In the genomic region with DNA sequence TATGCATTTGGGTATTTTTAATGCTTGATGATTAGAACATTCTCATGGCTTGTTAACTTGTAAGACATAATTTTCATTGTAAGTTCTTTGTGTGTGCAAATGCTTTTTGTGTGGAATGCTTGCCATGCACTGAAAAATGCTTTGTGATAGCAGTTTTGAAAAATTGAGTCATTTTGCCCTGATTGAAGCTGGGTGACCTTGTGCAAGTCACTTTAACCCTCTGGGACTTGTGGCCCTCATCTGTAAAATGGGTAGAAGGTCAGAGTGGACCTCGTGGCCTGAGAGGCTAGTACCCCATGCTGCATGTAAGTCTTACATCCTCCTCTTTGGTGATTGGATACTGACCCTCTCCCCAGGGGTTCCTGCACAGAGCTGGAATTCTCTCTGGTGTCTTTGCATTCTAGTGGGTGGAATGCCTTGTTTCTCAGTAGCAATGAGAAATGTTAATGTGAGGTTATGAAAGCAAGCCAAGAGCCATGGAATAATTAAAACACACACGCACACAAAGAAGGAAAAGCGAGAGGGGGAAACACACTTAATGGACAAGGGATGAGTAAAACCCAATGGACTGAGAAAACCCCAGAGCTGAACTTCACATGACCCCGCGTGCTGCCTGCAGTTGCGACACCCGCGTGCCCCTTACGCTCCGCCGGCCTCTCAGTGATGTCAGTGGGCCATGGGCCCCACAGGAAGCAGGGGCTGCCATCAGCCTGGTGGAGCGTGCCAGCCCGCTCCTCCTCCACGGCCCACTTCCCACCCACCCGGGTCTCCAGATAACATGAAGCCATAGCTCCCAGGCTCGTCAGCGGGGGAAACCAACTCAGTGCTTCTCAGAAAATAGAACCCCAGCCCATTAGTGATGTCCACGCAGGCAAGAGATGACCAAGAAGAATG, we compare ENCODE assay signal across 8 cellular contexts. TPM values are rescaled to one million over a fixed set of nuclear protein-coding genes. Genes with fewer than 3 reads are reported as not detected.
DNase-seq lines count a peak whose midpoint lies in the region; ATAC-seq and TF ChIP-seq lines count a peak whose summit lies in the region.

No MANE protein-coding gene starts in this region.

- DNase-seq in activated CD4-positive, alpha-beta T cell treated with anti-CD3 and anti-CD28 coated beads, Interleukin-2, amount 10 ng/mL, durations not matched to agents 24 days and 14 days: no peak
- DNase-seq in activated CD4-positive, alpha-beta T cell treated with anti-CD3 and anti-CD28 coated beads for 36 hours: no peak
- DNase-seq in activated CD8-positive, alpha-beta T cell treated with anti-CD3 and anti-CD28 coated beads, Interleukin-2, amount 10 ng/mL, durations not matched to agents 7 days and 5 days: no peak
- DNase-seq in kidney tubule cell (ENCODE audit: low spot score) (peak; percentile 100), transverse colon (peak; percentile 65), cerebellum (ENCODE audit: low spot score) (no peak)

- H3K4me1 Mint-ChIP-seq in activated CD4-positive, alpha-beta T cell treated with anti-CD3 and anti-CD28 coated beads, Interleukin-2, amount 10 ng/mL, durations not matched to agents 24 days and 14 days: peaks cover 83% of the 10 kb centered on the region
- peaks cover 58% of the 10 kb centered on the region for H3K4me1 Mint-ChIP-seq in activated CD4-positive, alpha-beta T cell treated with anti-CD3 and anti-CD28 coated beads for 36 hours
- peaks cover 57% of the 10 kb centered on the region for H3K4me1 Mint-ChIP-seq in activated CD8-positive, alpha-beta T cell treated with anti-CD3 and anti-CD28 coated beads, Interleukin-2, amount 10 ng/mL, durations not matched to agents 7 days and 5 days (ENCODE audit: low read depth)

- no peak for TF ChIP-seq POLR2A in transverse colon (IDR thresholded peaks at IDR 0.05)

- no peaks in the 10 kb centered on the region for H3K36me3 ChIP-seq in transverse colon

- POLR2A ChIA-PET in activated CD4-positive, alpha-beta T cell treated with anti-CD3 and anti-CD28 coated beads for 36 hours (lab: Charles Lee): no interaction called here
- POLR2A ChIA-PET in activated CD8-positive, alpha-beta T cell treated with anti-CD3 and anti-CD28 coated beads, Interleukin-2, amount 10 ng/mL, durations not matched to agents 7 days and 5 days (lab: Charles Lee): no interaction called here

- intact Hi-C loops in activated CD4-positive, alpha-beta T cell treated with anti-CD3 and anti-CD28 coated beads, Interleukin-2, amount 10 ng/mL, durations not matched to agents 24 days and 14 days (cut with micrococcal nuclease): no loop called here
- intact Hi-C loops in activated CD4-positive, alpha-beta T cell treated with anti-CD3 and anti-CD28 coated beads for 36 hours (cut with DNase I, micrococcal nuclease): loop anchor here in 1 of 2 experiments (10.0 kb wide), 1 partner anchor 1295 kb away; no protein-coding TSS in a partner anchor
- intact Hi-C loops in transverse colon (cut with DNase I; ENCODE audit: low total_unique reads): loop anchor here (5.0 kb wide), 1 partner anchor 42 kb away; a partner anchor contains a TSS

- H3K4me3 Mint-ChIP-seq in activated CD4-positive, alpha-beta T cell treated with anti-CD3 and anti-CD28 coated beads, Interleukin-2, amount 10 ng/mL, durations not matched to agents 24 days and 14 days: no peak overlapping the region
- H3K4me3 Mint-ChIP-seq in activated CD4-positive, alpha-beta T cell treated with anti-CD3 and anti-CD28 coated beads for 36 hours: no peak overlapping the region
- no peak overlapping the region for H3K4me3 Mint-ChIP-seq in activated CD8-positive, alpha-beta T cell treated with anti-CD3 and anti-CD28 coated beads, Interleukin-2, amount 10 ng/mL, durations not matched to agents 7 days and 5 days

- CTCF ChIA-PET in activated CD4-positive, alpha-beta T cell treated with anti-CD3 and anti-CD28 coated beads for 36 hours (lab: Charles Lee): no interaction called here
- CTCF ChIA-PET in activated CD8-positive, alpha-beta T cell treated with anti-CD3 and anti-CD28 coated beads, Interleukin-2, amount 10 ng/mL, durations not matched to agents 7 days and 5 days (lab: Charles Lee): no interaction called here

- no peaks in the 10 kb centered on the region for H3K9me3 ChIP-seq in transverse colon

- H3K9me3 Mint-ChIP-seq in activated CD4-positive, alpha-beta T cell treated with anti-CD3 and anti-CD28 coated beads, Interleukin-2, amount 10 ng/mL, durations not matched to agents 24 days and 14 days: peaks cover 4% of the 10 kb centered on the region
- peaks cover 10% of the 10 kb centered on the region for H3K9me3 Mint-ChIP-seq in activated CD4-positive, alpha-beta T cell treated with anti-CD3 and anti-CD28 coated beads for 36 hours (ENCODE audit: low read depth)
- H3K9me3 Mint-ChIP-seq in activated CD8-positive, alpha-beta T cell treated with anti-CD3 and anti-CD28 coated beads, Interleukin-2, amount 10 ng/mL, durations not matched to agents 7 days and 5 days (ENCODE audit: insufficient read depth): peaks cover 8% of the 10 kb centered on the region

- in situ Hi-C loops in transverse colon (cut with MboI; ENCODE audit: low pct_ligation_motif_present in 1 of 4, low pct_unique_long_range_greater_than_20kb in 1 of 4, low sequenced_read_pairs in 3 of 4): no loop called here

- H3K27me3 ChIP-seq in transverse colon: no peaks in the 10 kb centered on the region

- TF ChIP-seq EP300 in transverse colon (IDR thresholded peaks at IDR 0.05; ENCODE audit: low read depth): no peak

- no peaks in the 10 kb centered on the region for H3K27me3 Mint-ChIP-seq in activated CD4-positive, alpha-beta T cell treated with anti-CD3 and anti-CD28 coated beads, Interleukin-2, amount 10 ng/mL, durations not matched to agents 24 days and 14 days
- H3K27me3 Mint-ChIP-seq in activated CD4-positive, alpha-beta T cell treated with anti-CD3 and anti-CD28 coated beads for 36 hours: no peaks in the 10 kb centered on the region
- no peaks in the 10 kb centered on the region for H3K27me3 Mint-ChIP-seq in activated CD8-positive, alpha-beta T cell treated with anti-CD3 and anti-CD28 coated beads, Interleukin-2, amount 10 ng/mL, durations not matched to agents 7 days and 5 days (ENCODE audit: low read depth)

- H3K27ac Mint-ChIP-seq in activated CD4-positive, alpha-beta T cell treated with anti-CD3 and anti-CD28 coated beads, Interleukin-2, amount 10 ng/mL, durations not matched to agents 24 days and 14 days: peak overlapping the region; percentile 39
- H3K27ac Mint-ChIP-seq in activated CD4-positive, alpha-beta T cell treated with anti-CD3 and anti-CD28 coated beads for 36 hours: no peak overlapping the region
- H3K27ac Mint-ChIP-seq in activated CD8-positive, alpha-beta T cell treated with anti-CD3 and anti-CD28 coated beads, Interleukin-2, amount 10 ng/mL, durations not matched to agents 7 days and 5 days: peak overlapping the region; percentile 17

- WGBS in transverse colon (ENCODE audit: low coverage in 1 of 2), 2 donors: 57 to 60% methylated on average over 2 to 18 of the region's 18 CpGs

- H3K36me3 Mint-ChIP-seq in activated CD4-positive, alpha-beta T cell treated with anti-CD3 and anti-CD28 coated beads, Interleukin-2, amount 10 ng/mL, durations not matched to agents 24 days and 14 days (ENCODE audit: low read depth): peaks cover 63% of the 10 kb centered on the region
- peaks cover 40% of the 10 kb centered on the region for H3K36me3 Mint-ChIP-seq in activated CD4-positive, alpha-beta T cell treated with anti-CD3 and anti-CD28 coated beads for 36 hours (ENCODE audit: low read depth)
- peaks cover 54% of the 10 kb centered on the region for H3K36me3 Mint-ChIP-seq in activated CD8-positive, alpha-beta T cell treated with anti-CD3 and anti-CD28 coated beads, Interleukin-2, amount 10 ng/mL, durations not matched to agents 7 days and 5 days (ENCODE audit: low read depth)

- H3K4me3 ChIP-seq in transverse colon: no peak overlapping the region

- peaks cover 38 to 57% (median 50%) of the 10 kb centered on the region in 4 donors for H3K4me1 ChIP-seq in transverse colon

- ATAC-seq in activated CD4-positive, alpha-beta T cell treated with anti-CD3 and anti-CD28 coated beads for 36 hours: no peak
- ATAC-seq in HG03378 (IDR thresholded peaks at IDR 0.05; ENCODE audit: unreplicated experiment) (peak; percentile 51), GM21717 (IDR thresholded peaks at IDR 0.05; ENCODE audit: unreplicated experiment) (no peak)
- ATAC-seq in activated CD8-positive, alpha-beta T cell treated with anti-CD3 and anti-CD28 coated beads, Interleukin-2, amount 10 ng/mL, durations not matched to agents 7 days and 5 days: no peak

- no peak for TF ChIP-seq CTCF in transverse colon (IDR thresholded peaks at IDR 0.05)

- peak overlapping the region; percentile 58 to 80 (median 76) for H3K27ac ChIP-seq in transverse colon

RNA-seq across cellular contexts. Expression of a gene that starts 44.0 kb away (rescaled TPM):
- 59.9 and 61.6 TPM in 2 replicates for total RNA-seq in activated CD4-positive, alpha-beta T cell treated with anti-CD3 and anti-CD28 coated beads, Interleukin-2, amount 10 ng/mL, durations not matched to agents 24 days and 14 days
- total RNA-seq in activated CD4-positive, alpha-beta T cell treated with anti-CD3 and anti-CD28 coated beads for 36 hours: 10 to 100 TPM; 33.7 to 40.8 TPM
- total RNA-seq in activated CD8-positive, alpha-beta T cell treated with anti-CD3 and anti-CD28 coated beads, Interleukin-2, amount 10 ng/mL, durations not matched to agents 7 days and 5 days: 10 to 100 TPM; 26.8 to 27.1 TPM
- total RNA-seq in transverse colon: 10 to 100 TPM; 30.9 to 65.1 (median 57.0) TPM
- total RNA-seq in cerebellum: 10.4 TPM

Comparison
In these comparisons a context has a peak if more than half of its experiments do, and no peak if none do; other contexts are left out.
1. DNase-seq: peak in kidney tubule cell (single experiment) and transverse colon (single experiment); none in activated CD4-positive, alpha-beta T cell treated with anti-CD3 and anti-CD28 coated beads, Interleukin-2, amount 10 ng/mL, durations not matched to agents 24 days and 14 days (single experiment), activated CD4-positive, alpha-beta T cell treated with anti-CD3 and anti-CD28 coated beads for 36 hours (single experiment), activated CD8-positive, alpha-beta T cell treated with anti-CD3 and anti-CD28 coated beads, Interleukin-2, amount 10 ng/mL, durations not matched to agents 7 days and 5 days (single experiment) and cerebellum (single experiment).